ENCODE assay signal across 9 cellular contexts in genomic region chr19:38667552-38668205, GRCh38. TPM values are rescaled to one million over a fixed set of nuclear protein-coding genes. Genes with fewer than 3 reads are reported as not detected.
DNase-seq lines count a peak whose midpoint lies in the region; ATAC-seq and TF ChIP-seq lines count a peak whose summit lies in the region.
"Had no signal": no experiment of that assay in that cellular context is flagged by ENCODE, and none has a peak within 500 bp of the region (broad histone marks: within the 10 kb centered on the region; RNA-seq: fewer than 3 reads in every experiment).

No MANE protein-coding gene starts in this region.

- H3K4me2 ChIP-seq in BLaER1 treated with 17β-estradiol and CSF1 and Interleukin-3, amounts not matched to agents 10 nM and 100 nM: peak overlapping the region; percentile 80 to 99 (median 88)
- H3K4me2 ChIP-seq in PC-3 (ENCODE audit: low read length): peak overlapping the region; percentile 59; the same call in 1 of the 2 replicates
- H3K4me2 ChIP-seq in osteoblast (ENCODE audit: insufficient read depth, low read length): peak overlapping the region; percentile 58

- peaks cover 6% of the 10 kb centered on the region for H3F3A ChIP-seq in PC-3 (ENCODE audit: low read length, unreplicated experiment)

- BruUV-seq in PC-3 (replicated peaks; lab: Mats Ljungman, UMichigan): TSS peak; percentile 13

- H3K4me3 Mint-ChIP-seq in activated naive CD4-positive, alpha-beta T cell treated with anti-CD3 and anti-CD28 coated beads, Interleukin-2, amount 10 ng/mL, durations not matched to agents 7 days and 5 days: no peak overlapping the region

- H2AFZ ChIP-seq in PC-3 (ENCODE audit: low read length) (no peak overlapping the region), osteoblast (ENCODE audit: low read length) (no peak overlapping the region)

- intact Hi-C loops in PC-3 (cut with micrococcal nuclease): no loop called here

- H3K9me3 ChIP-seq in BLaER1 treated with 17β-estradiol and CSF1 and Interleukin-3, amounts not matched to agents 10 nM and 100 nM (replicated peaks in 1 of 11): no peaks in the 10 kb centered on the region
- no peaks in the 10 kb centered on the region for H3K9me3 ChIP-seq in PC-3 (ENCODE audit: low read length)
- no peaks in the 10 kb centered on the region for H3K9me3 ChIP-seq in osteoblast (ENCODE audit: low read depth, low read length)

- H3K27me3 Mint-ChIP-seq in activated naive CD4-positive, alpha-beta T cell treated with anti-CD3 and anti-CD28 coated beads, Interleukin-2, amount 10 ng/mL, durations not matched to agents 7 days and 5 days: no peaks in the 10 kb centered on the region

- peak overlapping the region; percentile 25 to 89 (median 77); a peak in 21 of 22 replicates for H3K27ac ChIP-seq in BLaER1 treated with 17β-estradiol and CSF1 and Interleukin-3, amounts not matched to agents 10 nM and 100 nM
- H3K27ac ChIP-seq in PC-3 (ENCODE audit: low read length): peak overlapping the region; percentile 76
- peak overlapping the region; percentile 99 for H3K27ac ChIP-seq in epithelial cell of prostate
- H3K27ac ChIP-seq in osteoblast (ENCODE audit: low read depth, low read length): peak overlapping the region; percentile 88

- H3K4me1 Mint-ChIP-seq in activated naive CD4-positive, alpha-beta T cell treated with anti-CD3 and anti-CD28 coated beads, Interleukin-2, amount 10 ng/mL, durations not matched to agents 7 days and 5 days: peaks cover 87% of the 10 kb centered on the region

- H3K79me2 ChIP-seq in PC-3 (ENCODE audit: low read length) (peaks cover 100% of the 10 kb centered on the region), osteoblast (ENCODE audit: insufficient read depth, low read length) (peaks cover 98% of the 10 kb centered on the region)

- POLR2A ChIA-PET in PC-3 (lab: Charles Lee; ENCODE audit: unreplicated experiment): interaction anchor here (0.6 to 0.8 kb wide), 2 partner anchors 11 to 170 kb away, joined by 3 to 5 read pairs; no protein-coding TSS in a partner anchor

- no peak overlapping the region for H3K27ac Mint-ChIP-seq in activated naive CD4-positive, alpha-beta T cell treated with anti-CD3 and anti-CD28 coated beads, Interleukin-2, amount 10 ng/mL, durations not matched to agents 7 days and 5 days

- DNase-seq in PC-3 (peak; percentile 46), epithelial cell of prostate (ENCODE audit: low read depth, low spot score) (no peak), osteoblast (ENCODE audit: insufficient read length, low spot score, missing footprints) (peak; percentile 83), RKO (ENCODE audit: low spot score) (no peak), NK-92 (lab: John Stamatoyannopoulos, UW; ENCODE audit: unreplicated experiment) (no peak)
- DNase-seq in activated naive CD4-positive, alpha-beta T cell treated with anti-CD3 and anti-CD28 coated beads, Interleukin-2, amount 10 ng/mL, durations not matched to agents 7 days and 5 days: no peak
- no peak for DNase-seq in stimulated activated CD4-positive, alpha-beta T cell treated with anti-CD3 and anti-CD28 coated beads, Interleukin-15, amount 100 ng/mL, for 24 hours
- DNase-seq: stimulated activated naive CD4-positive, alpha-beta T cell treated with Interleukin-2 at 50 U/mL for 16 hours had no signal

- CTCF ChIA-PET in PC-3 (lab: Charles Lee): no interaction called here
- CTCF ChIA-PET in activated naive CD4-positive, alpha-beta T cell treated with anti-CD3 and anti-CD28 coated beads, Interleukin-2, amount 10 ng/mL, durations not matched to agents 7 days and 5 days (lab: Charles Lee): interaction anchor here (0.7 to 1.5 kb wide), 2 partner anchors 63 to 262 kb away, joined by 3 to 5 read pairs; partner anchors contain the start of genes MRPS12 and SARS2

- H3K4me1 ChIP-seq in BLaER1 treated with 17β-estradiol and CSF1 and Interleukin-3, amounts not matched to agents 10 nM and 100 nM: peaks cover 91 to 98% (median 93%) of the 10 kb centered on the region in 10 experiments
- H3K4me1 ChIP-seq in PC-3 (ENCODE audit: insufficient read depth, low read length) (peaks cover 65% of the 10 kb centered on the region), osteoblast (ENCODE audit: insufficient read depth, low read length) (peaks cover 79% of the 10 kb centered on the region)

- H3K27me3 ChIP-seq in BLaER1 treated with 17β-estradiol and CSF1 and Interleukin-3, amounts not matched to agents 10 nM and 100 nM: no peaks in the 10 kb centered on the region
- no peaks in the 10 kb centered on the region for H3K27me3 ChIP-seq in PC-3 (ENCODE audit: low read length)
- no peaks in the 10 kb centered on the region for H3K27me3 ChIP-seq in osteoblast (ENCODE audit: insufficient read depth, low read length)

- peak; percentile 36 for ATAC-seq in PC-3

- peaks cover 25 to 92% (median 39%) of the 10 kb centered on the region in 11 experiments; a peak in 20 of 22 replicates for H4K20me1 ChIP-seq in BLaER1 treated with 17β-estradiol and CSF1 and Interleukin-3, amounts not matched to agents 10 nM and 100 nM
- H4K20me1 ChIP-seq in PC-3 (ENCODE audit: low read length) (peaks cover 62% of the 10 kb centered on the region), osteoblast (ENCODE audit: insufficient read depth, low read length) (peaks cover 70% of the 10 kb centered on the region)

- H3K4me3 ChIP-seq in BLaER1 treated with 17β-estradiol and CSF1 and Interleukin-3, amounts not matched to agents 10 nM and 100 nM: no peak overlapping the region; a peak in 2 of 20 replicates
- H3K4me3 ChIP-seq in PC-3 (ENCODE audit: low read length): no peak overlapping the region
- H3K4me3 ChIP-seq in osteoblast (ENCODE audit: insufficient read depth, low read length): no peak overlapping the region

- H3K9me3 Mint-ChIP-seq in activated naive CD4-positive, alpha-beta T cell treated with anti-CD3 and anti-CD28 coated beads, Interleukin-2, amount 10 ng/mL, durations not matched to agents 7 days and 5 days: no peaks in the 10 kb centered on the region

- peak overlapping the region; percentile 0 to 75 (median 60); a peak in 21 of 22 replicates for H3K9ac ChIP-seq in BLaER1 treated with 17β-estradiol and CSF1 and Interleukin-3, amounts not matched to agents 10 nM and 100 nM
- 0 out of 2 replicates have a peak overlapping the region, but pooled peaks have one; percentile 29 for H3K9ac ChIP-seq in PC-3 (ENCODE audit: low read length)

- peaks cover 34% of the 10 kb centered on the region for H3K36me3 Mint-ChIP-seq in activated naive CD4-positive, alpha-beta T cell treated with anti-CD3 and anti-CD28 coated beads, Interleukin-2, amount 10 ng/mL, durations not matched to agents 7 days and 5 days

- H3K9me2 ChIP-seq in PC-3 (replicated peaks; ENCODE audit: low read length): no peaks in the 10 kb centered on the region

- peaks cover 0 to 26% (median 8%) of the 10 kb centered on the region in 11 experiments; a peak in 9 of 22 replicates for H3K36me3 ChIP-seq in BLaER1 treated with 17β-estradiol and CSF1 and Interleukin-3, amounts not matched to agents 10 nM and 100 nM
- H3K36me3 ChIP-seq in PC-3 (ENCODE audit: low read depth, low read length) (peaks cover 40% of the 10 kb centered on the region), osteoblast (ENCODE audit: insufficient read depth, low read length) (peaks cover 23% of the 10 kb centered on the region)

- no peak for TF ChIP-seq CTCF in PC-3 (conservative IDR thresholded peaks at IDR 0.05; ENCODE audit: low read depth, low read length)
- TF ChIP-seq CTCF in osteoblast (IDR thresholded peaks at IDR 0.05; ENCODE audit: extremely low read depth, low read depth, low read length): no peak

RNA-seq across cellular contexts. Expression of gene ACTN4, which starts 20.2 kb away (rescaled TPM):
- total RNA-seq in PC-3 (2014; rRNA removed) (382 and 397 TPM in 2 replicates), osteoblast (204 and 229 TPM in 2 replicates)

RNA-seq across cellular contexts. Expression of gene EIF3K, which starts 48.7 kb away (rescaled TPM):
- 310 and 414 TPM in 2 replicates for total RNA-seq in PC-3 (2014; rRNA removed)
- total RNA-seq in osteoblast: 210 and 317 TPM in 2 replicates

RNA-seq across cellular contexts. Expression of gene MAP4K1, which starts 49.9 kb away (rescaled TPM):
- total RNA-seq in PC-3 (2014; rRNA removed) (0.63 and 2.3 TPM in 2 replicates), osteoblast (under 0.01 and 0.72 TPM in 2 replicates)

Comparison
In these comparisons a context has a peak if more than half of its experiments do, and no peak if none do; other contexts are left out.
1. DNase-seq: peak in PC-3 (single experiment) and osteoblast (single experiment); none in epithelial cell of prostate (single experiment), activated naive CD4-positive, alpha-beta T cell treated with anti-CD3 and anti-CD28 coated beads, Interleukin-2, amount 10 ng/mL, durations not matched to agents 7 days and 5 days (single experiment), RKO (single experiment), NK-92 (single experiment) and stimulated activated CD4-positive, alpha-beta T cell treated with anti-CD3 and anti-CD28 coated beads, Interleukin-15, amount 100 ng/mL, for 24 hours (single experiment).
2. Peak in every context shown above with its lines, with median percentiles within 50 percentile points of each other: H3K27ac ChIP-seq and H3K4me2 ChIP-seq.